Comparison of ENCODE assay signal across 20 cellular contexts in genomic region chr2:101398026-101398830, GRCh38. TPM values are rescaled to one million over a fixed set of nuclear protein-coding genes. Genes with fewer than 3 reads are reported as not detected.
"Had no signal": no experiment of that assay in that cellular context is flagged by ENCODE, and none has a peak within 500 bp of the region (broad histone marks: within the 10 kb centered on the region; RNA-seq: fewer than 3 reads in every experiment).

No MANE protein-coding gene starts in this region.

- ATAC-seq: activated CD8-positive, alpha-beta T cell treated with anti-CD3 and anti-CD28 coated beads, Interleukin-2, amount 10 ng/mL, durations not matched to agents 7 days and 5 days; gastrocnemius medialis had no signal

- H3K27me3 ChIP-seq: right atrium auricular region, testis, upper lobe of left lung had no signal

- H3K4me1 Mint-ChIP-seq: activated naive CD4-positive, alpha-beta T cell treated with anti-CD3 and anti-CD28 coated beads, Interleukin-2, amount 50 U/mL, for 24 hours had no signal

- H3K4me1 ChIP-seq: gastrocnemius medialis, left ventricle myocardium inferior, prostate gland, right atrium auricular region, testis, upper lobe of left lung had no signal

- H3K36me3 ChIP-seq: gastrocnemius medialis, left ventricle myocardium inferior, prostate gland, right atrium auricular region, upper lobe of left lung had no signal

- DNase-seq: activated B cell treated with CpG ODN at 0.5 μM for 24 hours; activated CD4-positive, alpha-beta T cell treated with anti-CD3 and anti-CD28 coated beads, Interleukin-2, amount 10 ng/mL, durations not matched to agents 24 days and 14 days; activated CD8-positive, alpha-beta memory T cell treated with anti-CD3 and anti-CD28 coated beads, Interleukin-2, amount 50 U/mL, for 48 hours; activated CD8-positive, alpha-beta T cell treated with anti-CD3 and anti-CD28 coated beads, Interleukin-2, amount 10 ng/mL, durations not matched to agents 7 days and 5 days; activated gamma-delta T cell; activated T-cell treated with anti-CD3 and anti-CD28 coated beads, Interleukin-2, amount 50 U/mL, for 48 hours; cerebellar nuclear complex; effector CD4-positive, alpha-beta T cell; gastrocnemius medialis; head of caudate nucleus; kidney glomerular epithelial cell; left ventricle myocardium inferior; mammary epithelial cell; stimulated activated CD4-positive, alpha-beta T cell treated with anti-CD3 and anti-CD28 coated beads, Interleukin-4, amount 100 ng/mL, for 1 hour; testis; upper lobe of left lung had no signal

- H3K27ac ChIP-seq: gastrocnemius medialis, left ventricle myocardium inferior, prostate gland, right atrium auricular region, testis, upper lobe of left lung had no signal

- H3K9me3 ChIP-seq: gastrocnemius medialis, left ventricle myocardium inferior, prostate gland, right atrium auricular region, testis, upper lobe of left lung had no signal

- H3K4me3 ChIP-seq: gastrocnemius medialis, left ventricle myocardium inferior, prostate gland, right atrium auricular region, testis, upper lobe of left lung had no signal

- H3K27ac Mint-ChIP-seq: activated CD4-positive, alpha-beta T cell treated with anti-CD3 and anti-CD28 coated beads, Interleukin-2, amount 10 ng/mL, durations not matched to agents 24 days and 14 days; activated CD8-positive, alpha-beta T cell treated with anti-CD3 and anti-CD28 coated beads, Interleukin-2, amount 10 ng/mL, durations not matched to agents 7 days and 5 days; activated naive CD4-positive, alpha-beta T cell treated with anti-CD3 and anti-CD28 coated beads, Interleukin-2, amount 50 U/mL, for 24 hours had no signal

- H3K4me3 Mint-ChIP-seq: activated B cell treated with CpG ODN at 0.5 μM for 24 hours; activated CD4-positive, alpha-beta T cell treated with anti-CD3 and anti-CD28 coated beads, Interleukin-2, amount 10 ng/mL, durations not matched to agents 24 days and 14 days; activated CD8-positive, alpha-beta T cell treated with anti-CD3 and anti-CD28 coated beads, Interleukin-2, amount 10 ng/mL, durations not matched to agents 7 days and 5 days; activated naive CD4-positive, alpha-beta T cell treated with anti-CD3 and anti-CD28 coated beads, Interleukin-2, amount 50 U/mL, for 24 hours; neural crest cell had no signal

- H3K9me3 Mint-ChIP-seq: activated CD4-positive, alpha-beta T cell treated with anti-CD3 and anti-CD28 coated beads, Interleukin-2, amount 10 ng/mL, durations not matched to agents 24 days and 14 days; activated naive CD4-positive, alpha-beta T cell treated with anti-CD3 and anti-CD28 coated beads, Interleukin-2, amount 50 U/mL, for 24 hours; neural crest cell had no signal

RNA-seq across cellular contexts. Expression of gene CREG2, which starts 10.9 kb away (rescaled TPM):
- total RNA-seq: activated B cell treated with CpG ODN at 0.5 μM for 24 hours; activated CD4-positive, alpha-beta T cell treated with anti-CD3 and anti-CD28 coated beads, Interleukin-2, amount 10 ng/mL, durations not matched to agents 24 days and 14 days; activated CD8-positive, alpha-beta T cell treated with anti-CD3 and anti-CD28 coated beads, Interleukin-2, amount 10 ng/mL, durations not matched to agents 7 days and 5 days; gastrocnemius medialis; left ventricle myocardium inferior; prostate gland had no signal
